In the genomic region with DNA sequence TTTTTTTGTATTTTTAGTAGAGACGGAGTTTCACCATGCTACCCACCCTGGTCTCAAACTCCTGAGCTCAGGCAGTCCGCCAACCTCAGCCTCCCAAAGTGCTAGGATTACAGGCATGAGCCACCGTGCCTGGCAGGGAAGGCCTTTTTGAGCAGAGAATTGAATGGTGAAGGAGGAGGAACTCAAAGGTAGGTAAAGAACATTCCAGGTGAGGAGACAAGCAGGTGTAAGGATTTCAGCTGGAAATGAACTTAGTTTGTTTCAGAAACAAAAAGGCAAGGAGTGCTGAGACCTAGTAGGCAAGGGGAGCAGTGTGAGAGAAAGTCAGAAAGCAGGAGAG, we compare ENCODE assay signal across 14 cellular contexts. TPM values are rescaled to one million over a fixed set of nuclear protein-coding genes. Genes with fewer than 3 reads are reported as not detected.
DNase-seq lines count a peak whose midpoint lies in the region; ATAC-seq and TF ChIP-seq lines count a peak whose summit lies in the region.
"Had no signal": no experiment of that assay in that cellular context is flagged by ENCODE, and none has a peak within 500 bp of the region (broad histone marks: within the 10 kb centered on the region; RNA-seq: fewer than 3 reads in every experiment).

No MANE protein-coding gene starts in this region.

- peak overlapping the region; percentile 98 for H3K4me3 ChIP-seq in OCI-LY7 (ENCODE audit: low read depth, low read length, poor library complexity, severe bottlenecking)
- peak overlapping the region in 3 of 4 experiments; percentile 18 to 56 (median 23) for H3K4me3 ChIP-seq in fibroblast of lung (replicated peaks in 1 of 4; ENCODE audit: control extremely low read depth in 1 of 4, insufficient read depth in 1 of 4, low read depth in 3 of 4, low read length in 4 of 4)
- H3K4me3 ChIP-seq in smooth muscle cell = peak overlapping the region; percentile 16

- H3K9ac ChIP-seq in fibroblast of lung (ENCODE audit: insufficient read depth, low read length) (no peak overlapping the region), smooth muscle cell (ENCODE audit: low read depth) (no peak overlapping the region)
- H3K9ac ChIP-seq: parathyroid adenoma had no signal

- H3K9me2 ChIP-seq in OCI-LY7 (ENCODE audit: insufficient read depth, low read length) = no peaks in the 10 kb centered on the region

- H3K9me3 Mint-ChIP-seq in activated T-cell treated with anti-CD3 and anti-CD28 coated beads, Interleukin-2, amount 50 U/mL, for 72 hours = no peaks in the 10 kb centered on the region

- BruUV-seq in OCI-LY7 (replicated peaks; lab: Mats Ljungman, UMichigan) = no TSS peak

- H3K4me1 ChIP-seq in OCI-LY7 (ENCODE audit: insufficient read depth, low read length, poor library complexity, severe bottlenecking) (peaks cover 22% of the 10 kb centered on the region), fibroblast of lung (ENCODE audit: control insufficient read depth, extremely low read depth, insufficient read depth, low read length) (peaks cover 4% of the 10 kb centered on the region), smooth muscle cell (ENCODE audit: low read depth) (no peaks in the 10 kb centered on the region)
- H3K4me1 ChIP-seq: parathyroid adenoma had no signal

- H3K4me1 Mint-ChIP-seq in activated T-cell treated with anti-CD3 and anti-CD28 coated beads, Interleukin-2, amount 50 U/mL, for 72 hours (ENCODE audit: low read depth) = peaks cover 46% of the 10 kb centered on the region

- CTCF ChIA-PET in OCI-LY7 (lab: Charles Lee; ENCODE audit: unreplicated experiment) = no interaction called here

- H3F3A ChIP-seq in smooth muscle cell (ENCODE audit: low read depth) = no peaks in the 10 kb centered on the region

- H3K9me3 ChIP-seq in OCI-LY7 (ENCODE audit: low read length) (no peaks in the 10 kb centered on the region; the same call in 1 of the 2 replicates), fibroblast of lung (ENCODE audit: control insufficient read depth, insufficient read depth, low read depth, low read length) (no peaks in the 10 kb centered on the region), smooth muscle cell (replicated peaks; ENCODE audit: low read depth) (no peaks in the 10 kb centered on the region)

- WGBS in smooth muscle cell (ENCODE audit: low lambda C conversion rate) = 12% methylated on average over 3 of the region's 3 CpGs

- peaks cover 10 to 31% of the 10 kb centered on the region in 2 donors for H3K36me3 Mint-ChIP-seq in activated T-cell treated with anti-CD3 and anti-CD28 coated beads, Interleukin-2, amount 50 U/mL, for 72 hours (ENCODE audit: insufficient read depth in 2 of 2)

- peak overlapping the region; percentile 73 to 85 for H3K4me3 Mint-ChIP-seq in activated T-cell treated with anti-CD3 and anti-CD28 coated beads, Interleukin-2, amount 50 U/mL, for 72 hours
- H3K4me3 Mint-ChIP-seq: B cell had no signal

- peak overlapping the region; percentile 76 for H3K4me2 ChIP-seq in OCI-LY7 (ENCODE audit: low read length)
- peak overlapping the region; percentile 85 for H3K4me2 ChIP-seq in fibroblast of lung (ENCODE audit: extremely low read depth, insufficient read depth, low read length)
- H3K4me2 ChIP-seq in smooth muscle cell = peak overlapping the region; percentile 80

- TF ChIP-seq CTCF in OCI-LY7 (conservative IDR thresholded peaks at IDR 0.05; ENCODE audit: low read length) = no peak
- TF ChIP-seq CTCF in fibroblast of lung (conservative IDR thresholded peaks at IDR 0.05 in 1 of 2, IDR thresholded peaks at IDR 0.05 in 1 of 2; ENCODE audit: low read depth in 1 of 2, low read length in 2 of 2) = no peak
- TF ChIP-seq CTCF in smooth muscle cell (IDR thresholded peaks at IDR 0.05; ENCODE audit: borderline replicate concordance, insufficient read depth, poor library complexity, severe bottlenecking) = no peak

- intact Hi-C loops in OCI-LY7 (cut with micrococcal nuclease; ENCODE audit: unreplicated experiment) = loop anchor here (2.0 kb wide), 1 partner anchor 243 kb away; a partner anchor contains a TSS

- H3K36me3 ChIP-seq in OCI-LY7 (ENCODE audit: insufficient read depth, low read length) = peaks cover 48% of the 10 kb centered on the region
- peaks cover 1% of the 10 kb centered on the region for H3K36me3 ChIP-seq in fibroblast of lung (ENCODE audit: control insufficient read depth, insufficient read depth, low read length)
- no peaks in the 10 kb centered on the region for H3K36me3 ChIP-seq in smooth muscle cell (ENCODE audit: low read depth)

- H3K27ac ChIP-seq in OCI-LY7 (ENCODE audit: low read depth, low read length, poor library complexity, severe bottlenecking) = no peak overlapping the region
- H3K27ac ChIP-seq in fibroblast of lung (ENCODE audit: insufficient read depth, low read length) = no peak overlapping the region
- no peak overlapping the region for H3K27ac ChIP-seq in smooth muscle cell (ENCODE audit: low read depth)
- H3K27ac ChIP-seq: parathyroid adenoma had no signal

- ATAC-seq in activated T-cell treated with anti-CD3 and anti-CD28 coated beads, Interleukin-2, amount 50 U/mL, for 72 hours (replicated peaks in 1 of 2) = no peak

- no peak for DNase-seq in activated T-cell treated with anti-CD3 and anti-CD28 coated beads, Interleukin-2, amount 50 U/mL, for 72 hours
- no peak for DNase-seq in activated T-cell treated with anti-CD3 and anti-CD28 coated beads, Interleukin-2, amount 50 U/mL, for 1 hour
- DNase-seq in OCI-LY7 (ENCODE audit: low spot score) (no peak), fibroblast of lung (ENCODE audit: low read depth in 2 of 2) (no peak), smooth muscle cell (lab: John Stamatoyannopoulos, UW; ENCODE audit: unreplicated experiment) (no peak), NCI-H1092 treated with DMSO at 0.1 percent for 48 hours (lab: John Stamatoyannopoulos, UW) (no peak), NCI-H2227 (lab: John Stamatoyannopoulos, UW; ENCODE audit: unreplicated experiment) (no peak), NCI-H524 (lab: John Stamatoyannopoulos, UW) (no peak)
- DNase-seq: effector CD8-positive, alpha-beta T cell; kidney glomerular epithelial cell; NCI-H748 treated with DMSO at 0.1 percent for 48 hours; T1000 had no signal

- H2AFZ ChIP-seq in OCI-LY7 (ENCODE audit: low read length) (no peak overlapping the region), fibroblast of lung (ENCODE audit: low read length) (peak overlapping the region; percentile 77), smooth muscle cell (ENCODE audit: low read depth) (peak overlapping the region; percentile 60)
- H2AFZ ChIP-seq: parathyroid adenoma had no signal

- H3K27me3 ChIP-seq in fibroblast of lung (ENCODE audit: control insufficient read depth, insufficient read depth, low read length) (no peaks in the 10 kb centered on the region), smooth muscle cell (ENCODE audit: low read depth) (no peaks in the 10 kb centered on the region)

- POLR2A ChIA-PET in OCI-LY7 (lab: Charles Lee) = interaction anchor here (0.6 kb wide), 1 partner anchor 501 kb away, joined by 4 read pairs; no protein-coding TSS in a partner anchor

- no peaks in the 10 kb centered on the region for H3K27me3 Mint-ChIP-seq in activated T-cell treated with anti-CD3 and anti-CD28 coated beads, Interleukin-2, amount 50 U/mL, for 72 hours (ENCODE audit: low read depth)

- H3K27ac Mint-ChIP-seq in activated T-cell treated with anti-CD3 and anti-CD28 coated beads, Interleukin-2, amount 50 U/mL, for 72 hours = no peak overlapping the region
- H3K27ac Mint-ChIP-seq: B cell had no signal

- H4K20me1 ChIP-seq in OCI-LY7 (ENCODE audit: insufficient read depth, low read length) (peaks cover 25% of the 10 kb centered on the region), fibroblast of lung (ENCODE audit: control insufficient read depth, extremely low read depth, insufficient read depth, low read length) (no peaks in the 10 kb centered on the region), smooth muscle cell (ENCODE audit: low read depth) (no peaks in the 10 kb centered on the region)

- H3K79me2 ChIP-seq in OCI-LY7 (ENCODE audit: insufficient read depth, low read depth, low read length) (peaks cover 75% of the 10 kb centered on the region), fibroblast of lung (ENCODE audit: control insufficient read depth, insufficient read depth, low read length) (peaks cover 59% of the 10 kb centered on the region), smooth muscle cell (ENCODE audit: low read depth) (peaks cover 54% of the 10 kb centered on the region)
- H3K79me2 ChIP-seq: parathyroid adenoma had no signal

RNA-seq across cellular contexts. Expression of a gene that starts 2.5 kb away (rescaled TPM):
- 10 to 100 TPM; 18.5 to 23.4 TPM for total RNA-seq in activated T-cell treated with anti-CD3 and anti-CD28 coated beads, Interleukin-2, amount 50 U/mL, for 72 hours
- total RNA-seq in OCI-LY7 (2014; rRNA removed; shearing (Covaris generic)) = 25.9 and 26.2 TPM in 2 replicates
- total RNA-seq in OCI-LY7 (2022) (42.6 and 44.4 TPM in 2 replicates), fibroblast of lung (0.26 and 1.2 TPM in 2 replicates), smooth muscle cell (2.5 and 2.6 TPM in 2 replicates)
- polyA plus RNA-seq in fibroblast of lung (1.6 and 3.6 TPM in 2 replicates), smooth muscle cell (1.3 and 2.5 TPM in 2 replicates)
- 1.5 and 3.2 TPM in 2 replicates for polyA plus RNA-seq in fibroblast of lung (2012)
- 4.9 and 13.0 TPM in 2 replicates for polyA minus RNA-seq in fibroblast of lung (ENCODE audit: low replicate concordance)

Comparison
In these comparisons a context has a peak if more than half of its experiments do, and no peak if none do; other contexts are left out.
1. H3K4me3 ChIP-seq: peak in every context shown above with its lines; median percentile 98 in OCI-LY7; 23 in fibroblast of lung; 16 in smooth muscle cell.